In the genomic region with DNA sequence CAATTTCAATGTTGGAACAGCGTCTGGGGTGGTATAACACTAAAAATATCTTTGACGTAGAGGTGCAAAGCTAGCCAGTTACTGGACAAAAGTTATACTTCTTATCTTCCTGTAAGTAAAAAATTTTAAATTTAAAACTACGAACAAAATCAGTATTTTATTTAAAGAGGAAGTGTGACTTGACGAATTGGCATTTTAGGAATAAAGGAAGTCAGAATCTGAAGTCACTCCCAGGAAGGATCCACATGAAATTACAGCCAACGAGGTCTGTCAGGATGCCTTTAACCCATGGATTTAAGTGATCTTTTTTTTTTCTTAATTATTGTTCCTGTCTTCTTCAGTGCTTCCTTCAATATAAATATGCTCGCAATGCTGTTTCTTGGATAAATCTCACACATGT, we compare ENCODE assay signal across 15 cellular contexts. TPM values are rescaled to one million over a fixed set of nuclear protein-coding genes. Genes with fewer than 3 reads are reported as not detected.
A peak's percentile ranks its signal among the peaks of the same experiment; 100 is the strongest.
DNase-seq lines count a peak whose midpoint lies in the region; ATAC-seq and TF ChIP-seq lines count a peak whose summit lies in the region.
"Had no signal": no experiment of that assay in that cellular context is flagged by ENCODE, and none has a peak within 500 bp of the region (broad histone marks: within the 10 kb centered on the region; RNA-seq: fewer than 3 reads in every experiment).

No MANE protein-coding gene starts in this region.

- no peak overlapping the region for H3K27ac Mint-ChIP-seq in GM23338
- H3K27ac Mint-ChIP-seq in activated T-helper 17 cell treated with anti-CD3 and anti-CD28 coated beads, Interleukin-2, amount 50 U/mL, for 72 hours = no peak overlapping the region
- no peak overlapping the region for H3K27ac Mint-ChIP-seq in natural killer cell treated with Interleukin-12 subunit alpha and Interleukin-12 subunit beta and Interleukin-15 and Interleukin-18, amount 100 ng/mL, for 72 hours
- H3K27ac Mint-ChIP-seq: B cell; CD4-positive, alpha-beta memory T cell; HFFc6 had no signal

- H3K9me2 ChIP-seq in GM23338 (ENCODE audit: insufficient read depth) = no peaks in the 10 kb centered on the region

- intact Hi-C loops in posterior cingulate gyrus (cut with DNase I) = no loop called here

- H3K36me3 ChIP-seq in GM23338 (ENCODE audit: insufficient read depth) (no peaks in the 10 kb centered on the region), osteoblast (ENCODE audit: insufficient read depth, low read length) (no peaks in the 10 kb centered on the region)
- H3K36me3 ChIP-seq: HAP-1 had no signal

- no peaks in the 10 kb centered on the region for H3K4me1 Mint-ChIP-seq in GM23338
- H3K4me1 Mint-ChIP-seq in activated T-helper 17 cell treated with anti-CD3 and anti-CD28 coated beads, Interleukin-2, amount 50 U/mL, for 72 hours = peaks cover 35% of the 10 kb centered on the region
- peaks cover 3 to 5% of the 10 kb centered on the region in 2 donors for H3K4me1 Mint-ChIP-seq in natural killer cell treated with Interleukin-12 subunit alpha and Interleukin-12 subunit beta and Interleukin-15 and Interleukin-18, amount 100 ng/mL, for 72 hours (ENCODE audit: low read depth in 2 of 2)

- no peaks in the 10 kb centered on the region for H3K27me3 Mint-ChIP-seq in GM23338 (ENCODE audit: insufficient read depth, low read depth, poor library complexity)
- H3K27me3 Mint-ChIP-seq in activated T-helper 17 cell treated with anti-CD3 and anti-CD28 coated beads, Interleukin-2, amount 50 U/mL, for 72 hours = no peaks in the 10 kb centered on the region
- H3K27me3 Mint-ChIP-seq in natural killer cell treated with Interleukin-12 subunit alpha and Interleukin-12 subunit beta and Interleukin-15 and Interleukin-18, amount 100 ng/mL, for 72 hours = peaks cover 24 to 53% of the 10 kb centered on the region in 2 donors
- H3K27me3 Mint-ChIP-seq: B cell had no signal

- no peak overlapping the region for H3K4me3 ChIP-seq in GM23338
- no peak overlapping the region for H3K4me3 ChIP-seq in osteoblast (ENCODE audit: insufficient read depth, low read length)
- H3K4me3 ChIP-seq: HAP-1 had no signal

- no peak for ATAC-seq in GM23338
- no peak for ATAC-seq in activated T-helper 17 cell treated with anti-CD3 and anti-CD28 coated beads, Interleukin-2, amount 50 U/mL, for 72 hours (replicated peaks)
- ATAC-seq in natural killer cell treated with Interleukin-12 subunit alpha and Interleukin-12 subunit beta and Interleukin-15 and Interleukin-18, amount 100 ng/mL, for 72 hours = no peak
- ATAC-seq: HepG2 had no signal

- no peaks in the 10 kb centered on the region for H3K36me3 Mint-ChIP-seq in GM23338 (ENCODE audit: low read depth)
- H3K36me3 Mint-ChIP-seq in activated T-helper 17 cell treated with anti-CD3 and anti-CD28 coated beads, Interleukin-2, amount 50 U/mL, for 72 hours (ENCODE audit: low read depth) = peaks cover 21% of the 10 kb centered on the region
- no peaks in the 10 kb centered on the region for H3K36me3 Mint-ChIP-seq in natural killer cell treated with Interleukin-12 subunit alpha and Interleukin-12 subunit beta and Interleukin-15 and Interleukin-18, amount 100 ng/mL, for 72 hours
- H3K36me3 Mint-ChIP-seq: CD4-positive, alpha-beta memory T cell had no signal

- TF ChIP-seq CTCF in GM23338 (conservative IDR thresholded peaks at IDR 0.05; ENCODE audit: low read depth in 2 of 2) = no peak
- no peak for TF ChIP-seq CTCF in osteoblast (IDR thresholded peaks at IDR 0.05; ENCODE audit: extremely low read depth, low read depth, low read length)

- DNase-seq in CD1c-positive myeloid dendritic cell (ENCODE audit: extremely low spot score) = peak; percentile 66
- DNase-seq in GM23338 (ENCODE audit: low spot score) = no peak
- no peak for DNase-seq in osteoblast (ENCODE audit: insufficient read length, low spot score, missing footprints)
- no peak for DNase-seq in posterior cingulate gyrus
- no peak for DNase-seq in midbrain (lab: John Stamatoyannopoulos, UW)
- no peak for DNase-seq in natural killer cell treated with Interleukin-12 subunit alpha and Interleukin-12 subunit beta and Interleukin-15 and Interleukin-18, amount 100 ng/mL, for 72 hours (ENCODE audit: low spot score)
- DNase-seq: C1 segment of cervical spinal cord; CD4-positive, alpha-beta memory T cell; DMS79; EL; HFFc6 had no signal

- H3K9me3 ChIP-seq in osteoblast (ENCODE audit: low read depth, low read length) = no peaks in the 10 kb centered on the region
- H3K9me3 ChIP-seq: HAP-1 had no signal

- H3F3A ChIP-seq in GM23338 (replicated peaks; ENCODE audit: low read depth) = no peaks in the 10 kb centered on the region

- H3K27ac ChIP-seq in GM23338 (ENCODE audit: low read depth) (no peak overlapping the region), osteoblast (ENCODE audit: low read depth, low read length) (no peak overlapping the region)

- no peaks in the 10 kb centered on the region; the same call in 2 of the 3 replicates for H3K9me3 Mint-ChIP-seq in GM23338
- H3K9me3 Mint-ChIP-seq in activated T-helper 17 cell treated with anti-CD3 and anti-CD28 coated beads, Interleukin-2, amount 50 U/mL, for 72 hours = peaks cover 5% of the 10 kb centered on the region
- no peaks in the 10 kb centered on the region for H3K9me3 Mint-ChIP-seq in natural killer cell treated with Interleukin-12 subunit alpha and Interleukin-12 subunit beta and Interleukin-15 and Interleukin-18, amount 100 ng/mL, for 72 hours
- H3K9me3 Mint-ChIP-seq: CD4-positive, alpha-beta memory T cell; HFFc6 had no signal

- H3K4me1 ChIP-seq in GM23338 (ENCODE audit: insufficient read depth) = no peaks in the 10 kb centered on the region
- peaks cover 3% of the 10 kb centered on the region for H3K4me1 ChIP-seq in osteoblast (ENCODE audit: insufficient read depth, low read length)
- H3K4me1 ChIP-seq: HAP-1 had no signal

- no peaks in the 10 kb centered on the region for H4K20me1 ChIP-seq in GM23338 (replicated peaks; ENCODE audit: insufficient read depth)
- no peaks in the 10 kb centered on the region for H4K20me1 ChIP-seq in osteoblast (ENCODE audit: insufficient read depth, low read length)

- H3K27me3 ChIP-seq in GM23338 (ENCODE audit: insufficient read depth) = no peaks in the 10 kb centered on the region
- no peaks in the 10 kb centered on the region for H3K27me3 ChIP-seq in osteoblast (ENCODE audit: insufficient read depth, low read length)

- H3K4me2 ChIP-seq in GM23338 = no peak overlapping the region
- H3K4me2 ChIP-seq in osteoblast (ENCODE audit: insufficient read depth, low read length) = no peak overlapping the region

- H3K79me2 ChIP-seq in GM23338 (replicated peaks; ENCODE audit: insufficient read depth) (no peaks in the 10 kb centered on the region), osteoblast (ENCODE audit: insufficient read depth, low read length) (no peaks in the 10 kb centered on the region)

- no peak overlapping the region for H3K4me3 Mint-ChIP-seq in GM23338
- H3K4me3 Mint-ChIP-seq in activated T-helper 17 cell treated with anti-CD3 and anti-CD28 coated beads, Interleukin-2, amount 50 U/mL, for 72 hours = peak overlapping the region; percentile 42
- H3K4me3 Mint-ChIP-seq in natural killer cell treated with Interleukin-12 subunit alpha and Interleukin-12 subunit beta and Interleukin-15 and Interleukin-18, amount 100 ng/mL, for 72 hours = no peak overlapping the region
- H3K4me3 Mint-ChIP-seq: B cell; CD4-positive, alpha-beta memory T cell; HFFc6 had no signal

- H2AFZ ChIP-seq in GM23338 (peak overlapping the region; percentile 75), osteoblast (ENCODE audit: low read length) (peak overlapping the region; percentile 37)

TF ChIP-seq in GM23338, 12 proteins besides CTCF, POLR2A, EP300 and RAD21 (continues in another document):
- no peak for TF ChIP-seq EZH2 (IDR thresholded peaks at IDR 0.05; ENCODE audit: low read depth, unreplicated experiment)
- no peak for TF ChIP-seq EZH2phosphoT487 (IDR thresholded peaks at IDR 0.05; ENCODE audit: unreplicated experiment)

RNA-seq across cellular contexts. Expression of a gene that starts 27.2 kb away (rescaled TPM):
- 21.2 and 23.3 TPM in 2 replicates for total RNA-seq in GM23338 (2014; rRNA removed; shearing (Covaris generic))
- polyA plus RNA-seq in GM23338 (2016; fragmentation: Nextera tagmentation; extraction: Ambion mirVana) = 18.1 and 18.4 TPM in 2 replicates
- total RNA-seq in activated T-helper 17 cell treated with anti-CD3 and anti-CD28 coated beads, Interleukin-2, amount 50 U/mL, for 72 hours = 10 to 100 TPM; 20.5 to 71.9 TPM
- total RNA-seq in osteoblast = 147 and 177 TPM in 2 replicates
- 10 to 100 TPM in 1 of 2 donors, 1 to 10 TPM in 1; 5.4 to 14.6 TPM for total RNA-seq in natural killer cell treated with Interleukin-12 subunit alpha and Interleukin-12 subunit beta and Interleukin-15 and Interleukin-18, amount 100 ng/mL, for 72 hours
